ENCODE assay signal across 8 cellular contexts in genomic region chr19:16070366-16070990, GRCh38. TPM values are rescaled to one million over a fixed set of nuclear protein-coding genes. Genes with fewer than 3 reads are reported as not detected.
A peak's percentile ranks its signal among the peaks of the same experiment; 100 is the strongest.
DNase-seq lines count a peak whose midpoint lies in the region; ATAC-seq and TF ChIP-seq lines count a peak whose summit lies in the region.

No MANE protein-coding gene starts in this region.

- POLR2A ChIA-PET in WTC11 (lab: Charles Lee), result interaction anchor here (0.5 to 1.0 kb wide), 2 partner anchors 73 to 600 kb away, joined by 3 to 10 read pairs; partner anchors contain the start of gene HSH2D

- no peak overlapping the region for H3K27ac Mint-ChIP-seq in WTC11

- intact Hi-C loops in left colon (cut with DNase I, micrococcal nuclease), result no loop called here

- H3K9me3 Mint-ChIP-seq in WTC11, result no peaks in the 10 kb centered on the region

- no peaks in the 10 kb centered on the region for H3K27me3 Mint-ChIP-seq in WTC11 (ENCODE audit: low read depth)

- no peak overlapping the region for H3K4me3 Mint-ChIP-seq in WTC11

- no peaks in the 10 kb centered on the region for H3K36me3 Mint-ChIP-seq in WTC11

- ATAC-seq in GM19397 (IDR thresholded peaks at IDR 0.05; ENCODE audit: unreplicated experiment), result peak; percentile 39
- peak; percentile 81 for ATAC-seq in left colon
- ATAC-seq in WTC11, result no peak
- ATAC-seq in GM21447 (IDR thresholded peaks at IDR 0.05; ENCODE audit: unreplicated experiment), result no peak
- ATAC-seq in GM21381 (IDR thresholded peaks at IDR 0.05; ENCODE audit: unreplicated experiment), result no peak

- H3K4me1 Mint-ChIP-seq in WTC11, result peaks cover 29% of the 10 kb centered on the region

- TF ChIP-seq CTCF in WTC11 (IDR thresholded peaks at IDR 0.05), result no peak

- CTCF ChIA-PET in WTC11 (lab: Charles Lee), result interaction anchor here (0.6 to 8.9 kb wide), 4 partner anchors 9 to 1493 kb away, joined by 3 to 100 read pairs (median 4); no protein-coding TSS in a partner anchor

- DNase-seq in RPMI8226 (peak; percentile 99), left colon (peak; percentile 95 to 98), WTC11 (ENCODE audit: low spot score) (no peak)
- peak in 3 of 4 experiments; percentile 32 to 77 (median 75) for DNase-seq in activated naive CD4-positive, alpha-beta T cell (lab: John Stamatoyannopoulos, UW)
- DNase-seq in stimulated activated CD8-positive, alpha-beta memory T cell treated with anti-CD3 and anti-CD28 coated beads, Interleukin-4, amount 100 ng/mL, for 1 hour (ENCODE audit: low read depth in 2 of 2, low spot score in 1 of 2), result peak; percentile 52 to 79

TF ChIP-seq in WTC11, 78 proteins besides CTCF, POLR2A, EP300 and RAD21:
- TF ChIP-seq ATF2 (CRISPR knock-in tag; IDR thresholded peaks at IDR 0.05; ENCODE audit: borderline replicate concordance, low read depth) (no peak), MXD4 (CRISPR knock-in tag; IDR thresholded peaks at IDR 0.05; ENCODE audit: borderline replicate concordance) (no peak), ELF4 (CRISPR knock-in tag; IDR thresholded peaks at IDR 0.05; ENCODE audit: low read depth) (no peak), OVOL2 (CRISPR knock-in tag; IDR thresholded peaks at IDR 0.05; ENCODE audit: borderline replicate concordance) (no peak), PREB (CRISPR knock-in tag; IDR thresholded peaks at IDR 0.05; ENCODE audit: borderline replicate concordance) (no peak), ZNF416 (CRISPR knock-in tag; IDR thresholded peaks at IDR 0.05) (no peak), GABPB1 (CRISPR knock-in tag; IDR thresholded peaks at IDR 0.05) (no peak), AR (CRISPR knock-in tag; IDR thresholded peaks at IDR 0.05) (no peak), CDX4 (CRISPR knock-in tag; IDR thresholded peaks at IDR 0.05; ENCODE audit: borderline replicate concordance) (no peak), ZNF396 (CRISPR knock-in tag; IDR thresholded peaks at IDR 0.05; ENCODE audit: borderline replicate concordance) (no peak), RELA (CRISPR knock-in tag; IDR thresholded peaks at IDR 0.05; ENCODE audit: borderline replicate concordance) (no peak), ZNF138 (CRISPR knock-in tag; conservative IDR thresholded peaks at IDR 0.05) (no peak), MAX (CRISPR knock-in tag; IDR thresholded peaks at IDR 0.05) (no peak), TEAD1 (CRISPR knock-in tag; IDR thresholded peaks at IDR 0.05) (no peak), GRHL2 (CRISPR knock-in tag; IDR thresholded peaks at IDR 0.05; ENCODE audit: insufficient replicate concordance, severe bottlenecking) (no peak), HMGXB4 (CRISPR knock-in tag; IDR thresholded peaks at IDR 0.05) (no peak)

RNA-seq across cellular contexts. Expression of gene TPM4, which starts 5.8 kb away (rescaled TPM):
- total RNA-seq in left colon (100 to 1,000 TPM; 280 to 300 TPM), WTC11 (2021) (302 to 327 TPM (median 323 TPM) in 3 replicates)

RNA-seq across cellular contexts. Expression of gene RAB8A, which starts 41.2 kb away (rescaled TPM):
- total RNA-seq in left colon (100 to 1,000 TPM; 143 to 172 TPM), WTC11 (2021) (68.4 to 81.8 TPM (median 74.0 TPM) in 3 replicates)

Comparison
In these comparisons a context has a peak if more than half of its experiments do, and no peak if none do; other contexts are left out.
1. ATAC-seq: peak in GM19397 (single experiment) and left colon (single experiment); none in WTC11 (single experiment), GM21447 (single experiment) and GM21381 (single experiment).